In the genomic region with DNA sequence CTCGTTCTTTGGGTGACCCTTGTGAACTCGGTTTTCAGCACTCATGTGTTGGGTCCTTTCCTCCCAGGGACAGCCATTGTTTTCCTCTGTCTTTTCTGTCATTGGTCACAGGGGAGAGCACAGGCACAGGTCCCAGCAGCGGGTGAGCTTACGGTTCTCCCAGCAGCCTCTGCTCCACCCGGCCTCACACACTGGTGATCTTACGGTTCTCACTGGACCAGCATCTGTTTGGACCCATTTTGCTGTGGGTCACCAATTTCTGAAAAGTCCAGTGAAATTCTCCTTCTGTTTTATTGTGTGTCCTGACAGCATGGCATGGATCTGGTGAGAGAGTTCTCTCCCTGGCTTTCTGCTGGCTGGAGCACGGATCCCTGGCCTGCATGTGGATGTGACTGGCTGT, we compare ENCODE assay signal across 1 cellular context.
TF ChIP-seq lines count a peak whose summit lies in the region.

No MANE protein-coding gene starts in this region.

TF ChIP-seq in HepG2, 621 proteins besides CTCF, POLR2A, EP300 and RAD21:
- TF ChIP-seq ZNF777 (CRISPR knock-in tag; IDR thresholded peaks at IDR 0.05) (no peak), ATF7 (IDR thresholded peaks at IDR 0.05) (no peak), ATF7 (CRISPR knock-in tag; IDR thresholded peaks at IDR 0.05) (no peak), ZNF34 (CRISPR knock-in tag; IDR thresholded peaks at IDR 0.05; ENCODE audit: borderline replicate concordance) (no peak), ZNF614 (CRISPR knock-in tag; IDR thresholded peaks at IDR 0.05; ENCODE audit: borderline replicate concordance) (no peak), RARG (CRISPR knock-in tag; IDR thresholded peaks at IDR 0.05; ENCODE audit: low read depth) (no peak), ZNF292 (CRISPR knock-in tag; IDR thresholded peaks at IDR 0.05; ENCODE audit: borderline replicate concordance, low read depth) (peak; percentile 16; the same call in 1 of the 2 replicates), ZNF234 (CRISPR knock-in tag; conservative IDR thresholded peaks at IDR 0.05) (no peak), REPIN1 (CRISPR knock-in tag; IDR thresholded peaks at IDR 0.05; ENCODE audit: borderline replicate concordance, low read depth) (no peak), ZFY (CRISPR knock-in tag; IDR thresholded peaks at IDR 0.05) (0 out of 2 replicates have a peak, but pooled peaks have one; percentile 6), HIVEP1 (CRISPR knock-in tag; IDR thresholded peaks at IDR 0.05) (no peak), ZNF17 (CRISPR knock-in tag; IDR thresholded peaks at IDR 0.05) (no peak), ZNF143 (CRISPR knock-in tag; IDR thresholded peaks at IDR 0.05) (0 out of 2 replicates have a peak, but pooled peaks have one; percentile 38), KLF9 (CRISPR knock-in tag; IDR thresholded peaks at IDR 0.05; ENCODE audit: low read depth) (no peak), RBM39 (IDR thresholded peaks at IDR 0.05; ENCODE audit: low read depth, low read length, poor library complexity, severe bottlenecking) (no peak)
- TF ChIP-seq, protein P1, sequence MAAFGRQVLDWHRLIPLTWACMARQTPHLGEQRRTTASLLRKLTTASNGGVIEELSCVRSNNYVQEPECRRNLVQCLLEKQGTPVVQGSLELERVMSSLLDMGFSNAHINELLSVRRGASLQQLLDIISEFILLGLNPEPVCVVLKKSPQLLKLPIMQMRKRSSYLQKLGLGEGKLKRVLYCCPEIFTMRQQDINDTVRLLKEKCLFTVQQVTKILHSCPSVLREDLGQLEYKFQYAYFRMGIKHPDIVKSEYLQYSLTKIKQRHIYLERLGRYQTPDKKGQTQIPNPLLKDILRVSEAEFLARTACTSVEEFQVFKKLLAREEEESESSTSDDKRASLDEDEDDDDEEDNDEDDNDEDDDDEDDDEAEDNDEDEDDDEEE (CRISPR knock-in tag; IDR thresholded peaks at IDR 0.05), result 0 out of 2 replicates have a peak, but pooled peaks have one; percentile 24
- TF ChIP-seq, protein P2, sequence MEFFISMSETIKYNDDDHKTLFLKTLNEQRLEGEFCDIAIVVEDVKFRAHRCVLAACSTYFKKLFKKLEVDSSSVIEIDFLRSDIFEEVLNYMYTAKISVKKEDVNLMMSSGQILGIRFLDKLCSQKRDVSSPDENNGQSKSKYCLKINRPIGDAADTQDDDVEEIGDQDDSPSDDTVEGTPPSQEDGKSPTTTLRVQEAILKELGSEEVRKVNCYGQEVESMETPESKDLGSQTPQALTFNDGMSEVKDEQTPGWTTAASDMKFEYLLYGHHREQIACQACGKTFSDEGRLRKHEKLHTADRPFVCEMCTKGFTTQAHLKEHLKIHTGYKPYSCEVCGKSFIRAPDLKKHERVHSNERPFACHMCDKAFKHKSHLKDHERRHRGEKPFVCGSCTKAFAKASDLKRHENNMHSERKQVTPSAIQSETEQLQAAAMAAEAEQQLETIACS (CRISPR knock-in tag; IDR thresholded peaks at IDR 0.05), result no peak
- TF ChIP-seq, protein P3, sequence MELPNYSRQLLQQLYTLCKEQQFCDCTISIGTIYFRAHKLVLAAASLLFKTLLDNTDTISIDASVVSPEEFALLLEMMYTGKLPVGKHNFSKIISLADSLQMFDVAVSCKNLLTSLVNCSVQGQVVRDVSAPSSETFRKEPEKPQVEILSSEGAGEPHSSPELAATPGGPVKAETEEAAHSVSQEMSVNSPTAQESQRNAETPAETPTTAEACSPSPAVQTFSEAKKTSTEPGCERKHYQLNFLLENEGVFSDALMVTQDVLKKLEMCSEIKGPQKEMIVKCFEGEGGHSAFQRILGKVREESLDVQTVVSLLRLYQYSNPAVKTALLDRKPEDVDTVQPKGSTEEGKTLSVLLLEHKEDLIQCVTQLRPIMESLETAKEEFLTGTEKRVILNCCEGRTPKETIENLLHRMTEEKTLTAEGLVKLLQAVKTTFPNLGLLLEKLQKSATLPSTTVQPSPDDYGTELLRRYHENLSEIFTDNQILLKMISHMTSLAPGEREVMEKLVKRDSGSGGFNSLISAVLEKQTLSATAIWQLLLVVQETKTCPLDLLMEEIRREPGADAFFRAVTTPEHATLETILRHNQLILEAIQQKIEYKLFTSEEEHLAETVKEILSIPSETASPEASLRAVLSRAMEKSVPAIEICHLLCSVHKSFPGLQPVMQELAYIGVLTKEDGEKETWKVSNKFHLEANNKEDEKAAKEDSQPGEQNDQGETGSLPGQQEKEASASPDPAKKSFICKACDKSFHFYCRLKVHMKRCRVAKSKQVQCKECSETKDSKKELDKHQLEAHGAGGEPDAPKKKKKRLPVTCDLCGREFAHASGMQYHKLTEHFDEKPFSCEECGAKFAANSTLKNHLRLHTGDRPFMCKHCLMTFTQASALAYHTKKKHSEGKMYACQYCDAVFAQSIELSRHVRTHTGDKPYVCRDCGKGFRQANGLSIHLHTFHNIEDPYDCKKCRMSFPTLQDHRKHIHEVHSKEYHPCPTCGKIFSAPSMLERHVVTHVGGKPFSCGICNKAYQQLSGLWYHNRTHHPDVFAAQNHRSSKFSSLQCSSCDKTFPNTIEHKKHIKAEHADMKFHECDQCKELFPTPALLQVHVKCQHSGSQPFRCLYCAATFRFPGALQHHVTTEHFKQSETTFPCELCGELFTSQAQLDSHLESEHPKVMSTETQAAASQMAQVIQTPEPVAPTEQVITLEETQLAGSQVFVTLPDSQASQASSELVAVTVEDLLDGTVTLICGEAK (IDR thresholded peaks at IDR 0.05), result no peak
- TF ChIP-seq, protein P3 (CRISPR knock-in tag; IDR thresholded peaks at IDR 0.05), result no peak
- TF ChIP-seq, protein P4, sequence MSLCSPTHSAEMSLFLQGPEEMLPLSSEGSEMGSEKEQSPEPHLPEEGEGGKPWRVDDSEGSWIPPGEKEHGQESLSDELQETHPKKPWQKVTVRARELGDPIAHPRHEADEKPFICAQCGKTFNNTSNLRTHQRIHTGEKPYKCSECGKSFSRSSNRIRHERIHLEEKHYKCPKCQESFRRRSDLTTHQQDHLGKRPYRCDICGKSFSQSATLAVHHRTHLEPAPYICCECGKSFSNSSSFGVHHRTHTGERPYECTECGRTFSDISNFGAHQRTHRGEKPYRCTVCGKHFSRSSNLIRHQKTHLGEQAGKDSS (CRISPR knock-in tag; IDR thresholded peaks at IDR 0.05; ENCODE audit: borderline replicate concordance, low read depth), result no peak
- TF ChIP-seq, protein P5, sequence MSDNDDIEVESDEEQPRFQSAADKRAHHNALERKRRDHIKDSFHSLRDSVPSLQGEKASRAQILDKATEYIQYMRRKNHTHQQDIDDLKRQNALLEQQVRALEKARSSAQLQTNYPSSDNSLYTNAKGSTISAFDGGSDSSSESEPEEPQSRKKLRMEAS (IDR thresholded peaks at IDR 0.05), result peak; percentile 38; the same call in 1 of the 2 replicates
- TF ChIP-seq, protein P6, sequence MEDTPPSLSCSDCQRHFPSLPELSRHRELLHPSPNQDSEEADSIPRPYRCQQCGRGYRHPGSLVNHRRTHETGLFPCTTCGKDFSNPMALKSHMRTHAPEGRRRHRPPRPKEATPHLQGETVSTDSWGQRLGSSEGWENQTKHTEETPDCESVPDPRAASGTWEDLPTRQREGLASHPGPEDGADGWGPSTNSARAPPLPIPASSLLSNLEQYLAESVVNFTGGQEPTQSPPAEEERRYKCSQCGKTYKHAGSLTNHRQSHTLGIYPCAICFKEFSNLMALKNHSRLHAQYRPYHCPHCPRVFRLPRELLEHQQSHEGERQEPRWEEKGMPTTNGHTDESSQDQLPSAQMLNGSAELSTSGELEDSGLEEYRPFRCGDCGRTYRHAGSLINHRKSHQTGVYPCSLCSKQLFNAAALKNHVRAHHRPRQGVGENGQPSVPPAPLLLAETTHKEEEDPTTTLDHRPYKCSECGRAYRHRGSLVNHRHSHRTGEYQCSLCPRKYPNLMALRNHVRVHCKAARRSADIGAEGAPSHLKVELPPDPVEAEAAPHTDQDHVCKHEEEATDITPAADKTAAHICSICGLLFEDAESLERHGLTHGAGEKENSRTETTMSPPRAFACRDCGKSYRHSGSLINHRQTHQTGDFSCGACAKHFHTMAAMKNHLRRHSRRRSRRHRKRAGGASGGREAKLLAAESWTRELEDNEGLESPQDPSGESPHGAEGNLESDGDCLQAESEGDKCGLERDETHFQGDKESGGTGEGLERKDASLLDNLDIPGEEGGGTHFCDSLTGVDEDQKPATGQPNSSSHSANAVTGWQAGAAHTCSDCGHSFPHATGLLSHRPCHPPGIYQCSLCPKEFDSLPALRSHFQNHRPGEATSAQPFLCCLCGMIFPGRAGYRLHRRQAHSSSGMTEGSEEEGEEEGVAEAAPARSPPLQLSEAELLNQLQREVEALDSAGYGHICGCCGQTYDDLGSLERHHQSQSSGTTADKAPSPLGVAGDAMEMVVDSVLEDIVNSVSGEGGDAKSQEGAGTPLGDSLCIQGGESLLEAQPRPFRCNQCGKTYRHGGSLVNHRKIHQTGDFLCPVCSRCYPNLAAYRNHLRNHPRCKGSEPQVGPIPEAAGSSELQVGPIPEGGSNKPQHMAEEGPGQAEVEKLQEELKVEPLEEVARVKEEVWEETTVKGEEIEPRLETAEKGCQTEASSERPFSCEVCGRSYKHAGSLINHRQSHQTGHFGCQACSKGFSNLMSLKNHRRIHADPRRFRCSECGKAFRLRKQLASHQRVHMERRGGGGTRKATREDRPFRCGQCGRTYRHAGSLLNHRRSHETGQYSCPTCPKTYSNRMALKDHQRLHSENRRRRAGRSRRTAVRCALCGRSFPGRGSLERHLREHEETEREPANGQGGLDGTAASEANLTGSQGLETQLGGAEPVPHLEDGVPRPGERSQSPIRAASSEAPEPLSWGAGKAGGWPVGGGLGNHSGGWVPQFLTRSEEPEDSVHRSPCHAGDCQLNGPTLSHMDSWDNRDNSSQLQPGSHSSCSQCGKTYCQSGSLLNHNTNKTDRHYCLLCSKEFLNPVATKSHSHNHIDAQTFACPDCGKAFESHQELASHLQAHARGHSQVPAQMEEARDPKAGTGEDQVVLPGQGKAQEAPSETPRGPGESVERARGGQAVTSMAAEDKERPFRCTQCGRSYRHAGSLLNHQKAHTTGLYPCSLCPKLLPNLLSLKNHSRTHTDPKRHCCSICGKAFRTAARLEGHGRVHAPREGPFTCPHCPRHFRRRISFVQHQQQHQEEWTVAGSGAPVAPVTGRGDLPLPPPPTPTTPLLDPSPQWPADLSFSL (CRISPR knock-in tag; IDR thresholded peaks at IDR 0.05), result no peak
- TF ChIP-seq, protein P7, sequence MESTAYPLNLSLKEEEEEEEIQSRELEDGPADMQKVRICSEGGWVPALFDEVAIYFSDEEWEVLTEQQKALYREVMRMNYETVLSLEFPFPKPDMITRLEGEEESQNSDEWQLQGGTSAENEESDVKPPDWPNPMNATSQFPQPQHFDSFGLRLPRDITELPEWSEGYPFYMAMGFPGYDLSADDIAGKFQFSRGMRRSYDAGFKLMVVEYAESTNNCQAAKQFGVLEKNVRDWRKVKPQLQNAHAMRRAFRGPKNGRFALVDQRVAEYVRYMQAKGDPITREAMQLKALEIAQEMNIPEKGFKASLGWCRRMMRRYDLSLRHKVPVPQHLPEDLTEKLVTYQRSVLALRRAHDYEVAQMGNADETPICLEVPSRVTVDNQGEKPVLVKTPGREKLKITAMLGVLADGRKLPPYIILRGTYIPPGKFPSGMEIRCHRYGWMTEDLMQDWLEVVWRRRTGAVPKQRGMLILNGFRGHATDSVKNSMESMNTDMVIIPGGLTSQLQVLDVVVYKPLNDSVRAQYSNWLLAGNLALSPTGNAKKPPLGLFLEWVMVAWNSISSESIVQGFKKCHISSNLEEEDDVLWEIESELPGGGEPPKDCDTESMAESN (CRISPR knock-in tag; conservative IDR thresholded peaks at IDR 0.05), result no peak
- TF ChIP-seq, protein P8, sequence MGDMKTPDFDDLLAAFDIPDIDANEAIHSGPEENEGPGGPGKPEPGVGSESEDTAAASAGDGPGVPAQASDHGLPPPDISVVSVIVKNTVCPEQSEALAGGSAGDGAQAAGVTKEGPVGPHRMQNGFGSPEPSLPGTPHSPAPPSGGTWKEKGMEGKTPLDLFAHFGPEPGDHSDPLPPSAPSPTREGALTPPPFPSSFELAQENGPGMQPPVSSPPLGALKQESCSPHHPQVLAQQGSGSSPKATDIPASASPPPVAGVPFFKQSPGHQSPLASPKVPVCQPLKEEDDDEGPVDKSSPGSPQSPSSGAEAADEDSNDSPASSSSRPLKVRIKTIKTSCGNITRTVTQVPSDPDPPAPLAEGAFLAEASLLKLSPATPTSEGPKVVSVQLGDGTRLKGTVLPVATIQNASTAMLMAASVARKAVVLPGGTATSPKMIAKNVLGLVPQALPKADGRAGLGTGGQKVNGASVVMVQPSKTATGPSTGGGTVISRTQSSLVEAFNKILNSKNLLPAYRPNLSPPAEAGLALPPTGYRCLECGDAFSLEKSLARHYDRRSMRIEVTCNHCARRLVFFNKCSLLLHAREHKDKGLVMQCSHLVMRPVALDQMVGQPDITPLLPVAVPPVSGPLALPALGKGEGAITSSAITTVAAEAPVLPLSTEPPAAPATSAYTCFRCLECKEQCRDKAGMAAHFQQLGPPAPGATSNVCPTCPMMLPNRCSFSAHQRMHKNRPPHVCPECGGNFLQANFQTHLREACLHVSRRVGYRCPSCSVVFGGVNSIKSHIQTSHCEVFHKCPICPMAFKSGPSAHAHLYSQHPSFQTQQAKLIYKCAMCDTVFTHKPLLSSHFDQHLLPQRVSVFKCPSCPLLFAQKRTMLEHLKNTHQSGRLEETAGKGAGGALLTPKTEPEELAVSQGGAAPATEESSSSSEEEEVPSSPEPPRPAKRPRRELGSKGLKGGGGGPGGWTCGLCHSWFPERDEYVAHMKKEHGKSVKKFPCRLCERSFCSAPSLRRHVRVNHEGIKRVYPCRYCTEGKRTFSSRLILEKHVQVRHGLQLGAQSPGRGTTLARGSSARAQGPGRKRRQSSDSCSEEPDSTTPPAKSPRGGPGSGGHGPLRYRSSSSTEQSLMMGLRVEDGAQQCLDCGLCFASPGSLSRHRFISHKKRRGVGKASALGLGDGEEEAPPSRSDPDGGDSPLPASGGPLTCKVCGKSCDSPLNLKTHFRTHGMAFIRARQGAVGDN (CRISPR knock-in tag; IDR thresholded peaks at IDR 0.05), result peak; percentile 57
TF ChIP-seq in HepG2: peak in this region for 6.
